16 cellular contexts compared by ENCODE assay signal in the genomic region with DNA sequence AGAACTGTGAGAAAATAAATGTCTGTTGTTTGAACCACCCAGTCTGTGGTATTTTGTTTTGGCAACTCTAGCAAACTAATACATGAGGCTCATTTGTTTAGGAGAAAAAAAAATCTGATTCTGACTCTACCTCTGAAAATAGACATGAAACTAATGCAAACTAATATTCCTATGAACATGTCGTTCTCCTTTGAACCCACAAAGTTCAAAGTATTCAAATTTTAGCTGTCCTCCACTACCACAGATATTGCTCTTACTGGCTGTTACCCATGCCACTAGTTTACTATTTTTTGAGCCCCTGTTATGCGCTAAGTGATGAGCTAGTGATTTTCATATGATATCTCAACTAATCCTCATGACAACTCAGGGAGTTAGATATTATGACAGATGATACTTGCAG.
"Had no signal": no experiment of that assay in that cellular context is flagged by ENCODE, and none has a peak within 500 bp of the region (broad histone marks: within the 10 kb centered on the region; RNA-seq: fewer than 3 reads in every experiment).

No MANE protein-coding gene starts in this region.

- DNase-seq: activated CD4-positive, CD25-positive, alpha-beta regulatory T cell treated with anti-CD3 and anti-CD28 coated beads, Interleukin-2, amount 50 U/mL, for 72 hours; activated naive CD4-positive, alpha-beta T cell; activated naive CD8-positive, alpha-beta T cell treated with anti-CD3 and anti-CD28 coated beads, Interleukin-2, amount 10 ng/mL, durations not matched to agents 7 days and 5 days; anterior cingulate cortex; brain microvascular endothelial cell; cortex of kidney; effector CD4-positive, alpha-beta T cell; esophagus squamous epithelium; glutamatergic neuron; mesendoderm; nucleus accumbens; posterior cingulate gyrus; retina; stimulated activated CD4-positive, alpha-beta T cell treated with anti-CD3 and anti-CD28 coated beads, Interleukin-12 subunit alpha, Interleukin-12 subunit beta, amount 100 ng/mL, for 4 hours; stimulated activated CD4-positive, alpha-beta T cell treated with anti-CD3 and anti-CD28 coated beads, Interleukin-2, amount 100 ng/mL, for 24 hours; stomach had no signal
